1 cellular context compared by ENCODE assay signal in genomic region chr3:171811913-171812321, GRCh38.
A peak's percentile ranks its signal among the peaks of the same experiment; 100 is the strongest.
TF ChIP-seq lines count a peak whose summit lies in the region.

No MANE protein-coding gene starts in this region.

TF ChIP-seq in K562, 482 proteins besides CTCF, POLR2A, EP300 and RAD21 (continued from another document and continues in another):
- TF ChIP-seq ZNF655 (CRISPR knock-in tag; IDR thresholded peaks at IDR 0.05) = no peak
- no peak for TF ChIP-seq CHD1 (IDR thresholded peaks at IDR 0.05; ENCODE audit: low read length)
- TF ChIP-seq KDM1A (IDR thresholded peaks at IDR 0.05) = peak; percentile 59 to 71
- TF ChIP-seq CBX8 (IDR thresholded peaks at IDR 0.05; ENCODE audit: borderline replicate concordance, extremely low read depth, low read depth, low read length, poor library complexity, severe bottlenecking) = no peak
- no peak for TF ChIP-seq OTX1 (CRISPR knock-in tag; IDR thresholded peaks at IDR 0.05)
- no peak for TF ChIP-seq MITF (IDR thresholded peaks at IDR 0.05)
- TF ChIP-seq CEBPG (CRISPR knock-in tag; IDR thresholded peaks at IDR 0.05) = no peak
- peak in 1 of 2 experiments; percentile 47; a peak in 1 of 4 replicates for TF ChIP-seq CEBPG (tag; conservative IDR thresholded peaks at IDR 0.05 in 1 of 2, IDR thresholded peaks at IDR 0.05 in 1 of 2)
- no peak for TF ChIP-seq ZNF830 (CRISPR knock-in tag; IDR thresholded peaks at IDR 0.05)
- no peak; the same call in 1 of the 2 replicates for TF ChIP-seq TAL1 (IDR thresholded peaks at IDR 0.05)
- no peak for TF ChIP-seq POU5F1 (IDR thresholded peaks at IDR 0.05; ENCODE audit: borderline replicate concordance, low read depth, low read length, partially characterized antibody)
- no peak for TF ChIP-seq ZNF561 (CRISPR knock-in tag; conservative IDR thresholded peaks at IDR 0.05)
- TF ChIP-seq CTBP1 (IDR thresholded peaks at IDR 0.05; ENCODE audit: borderline replicate concordance) = 0 out of 2 replicates have a peak, but pooled peaks have one; percentile 5
- TF ChIP-seq ZNF24 (IDR thresholded peaks at IDR 0.05) = 0 out of 2 replicates have a peak, but pooled peaks have one; percentile 16
- TF ChIP-seq PTTG1 (tag; IDR thresholded peaks at IDR 0.05; ENCODE audit: low read depth) = no peak
- TF ChIP-seq PHF20 (IDR thresholded peaks at IDR 0.05; ENCODE audit: partially characterized antibody) = peak; percentile 15
- TF ChIP-seq CBX3 (IDR thresholded peaks at IDR 0.05; ENCODE audit: borderline replicate concordance in 1 of 2, low read length in 2 of 2) = no peak
- TF ChIP-seq ZNF77 (CRISPR knock-in tag; IDR thresholded peaks at IDR 0.05) = no peak
- TF ChIP-seq USF2 (CRISPR knock-in tag; IDR thresholded peaks at IDR 0.05) = no peak
- no peak for TF ChIP-seq DDX20 (tag; IDR thresholded peaks at IDR 0.05; ENCODE audit: low read depth)
- no peak for TF ChIP-seq PHB (CRISPR knock-in tag; IDR thresholded peaks at IDR 0.05)
- TF ChIP-seq TAF9B (IDR thresholded peaks at IDR 0.05; ENCODE audit: partially characterized antibody) = no peak
- peak; percentile 14 to 41; a peak in 1 of 4 replicates for TF ChIP-seq MLLT1 (IDR thresholded peaks at IDR 0.05)
- TF ChIP-seq SRSF7 (optimal IDR thresholded peaks at IDR 0.05; ENCODE audit: low read depth, low read length) = no peak
- TF ChIP-seq TFAP4 (CRISPR knock-in tag; IDR thresholded peaks at IDR 0.05; ENCODE audit: borderline replicate concordance) = no peak
- TF ChIP-seq NBN (IDR thresholded peaks at IDR 0.05; ENCODE audit: low read depth) = no peak
- no peak for TF ChIP-seq TCFL5 (CRISPR knock-in tag; conservative IDR thresholded peaks at IDR 0.05)
- TF ChIP-seq DMBX1 (CRISPR knock-in tag; IDR thresholded peaks at IDR 0.05; ENCODE audit: borderline replicate concordance) = peak; percentile 64; the same call in 1 of the 2 replicates
- no peak for TF ChIP-seq SLC30A9 (CRISPR knock-in tag; IDR thresholded peaks at IDR 0.05)
- no peak for TF ChIP-seq ZBED1 (IDR thresholded peaks at IDR 0.05)
- TF ChIP-seq ZNF764 (CRISPR knock-in tag; IDR thresholded peaks at IDR 0.05; ENCODE audit: low read depth) = no peak
- no peak for TF ChIP-seq FIP1L1 (IDR thresholded peaks at IDR 0.05; ENCODE audit: low read depth, low read length, poor library complexity, severe bottlenecking)
- TF ChIP-seq ZNF696 (CRISPR knock-in tag; conservative IDR thresholded peaks at IDR 0.05) = no peak
- TF ChIP-seq COPS2 (conservative IDR thresholded peaks at IDR 0.05) = no peak
- TF ChIP-seq THRAP3 (IDR thresholded peaks at IDR 0.05; ENCODE audit: borderline replicate concordance) = no peak
- TF ChIP-seq CHAMP1 (IDR thresholded peaks at IDR 0.05) = peak; percentile 34; the same call in 1 of the 2 replicates
- TF ChIP-seq ZSCAN32 (CRISPR knock-in tag; IDR thresholded peaks at IDR 0.05) = no peak
- no peak for TF ChIP-seq ELF4 (CRISPR knock-in tag; IDR thresholded peaks at IDR 0.05)
- TF ChIP-seq HCFC1 (IDR thresholded peaks at IDR 0.05; ENCODE audit: low read depth, low read length) = no peak
- TF ChIP-seq SAFB (IDR thresholded peaks at IDR 0.05; ENCODE audit: borderline replicate concordance, low read depth, low read length) = no peak
- no peak for TF ChIP-seq SMAD2 (IDR thresholded peaks at IDR 0.05; ENCODE audit: low read depth, low read length)
- no peak for TF ChIP-seq GATAD2A (IDR thresholded peaks at IDR 0.05)
- no peak for TF ChIP-seq HDAC3 (IDR thresholded peaks at IDR 0.05; ENCODE audit: borderline replicate concordance, partially characterized antibody)
- TF ChIP-seq HDAC2 (IDR thresholded peaks at IDR 0.05) = peak; percentile 76; the same call in 1 of the 2 replicates
- no peak for TF ChIP-seq ETV5 (CRISPR knock-in tag; IDR thresholded peaks at IDR 0.05; ENCODE audit: low read depth)
- no peak for TF ChIP-seq TRIM28 (IDR thresholded peaks at IDR 0.05)
- peak; percentile 41 for TF ChIP-seq NFE2 (IDR thresholded peaks at IDR 0.05; ENCODE audit: low read depth)
- no peak for TF ChIP-seq CUX1 (CRISPR knock-in tag; IDR thresholded peaks at IDR 0.05)
- no peak; the same call in 1 of the 2 replicates for TF ChIP-seq ARID1B (IDR thresholded peaks at IDR 0.05)
- TF ChIP-seq PURB (CRISPR knock-in tag; IDR thresholded peaks at IDR 0.05; ENCODE audit: low read depth) = no peak
- no peak for TF ChIP-seq ZNF57 (CRISPR knock-in tag; IDR thresholded peaks at IDR 0.05)
- TF ChIP-seq L3MBTL2 (IDR thresholded peaks at IDR 0.05) = 0 out of 2 replicates have a peak, but pooled peaks have one; percentile 23
- no peak for TF ChIP-seq ZNF134 (CRISPR knock-in tag; conservative IDR thresholded peaks at IDR 0.05)
- TF ChIP-seq TRIM25 (IDR thresholded peaks at IDR 0.05; ENCODE audit: borderline replicate concordance) = no peak
- no peak for TF ChIP-seq HMG20A (CRISPR knock-in tag; conservative IDR thresholded peaks at IDR 0.05)
- TF ChIP-seq ATF3 (IDR thresholded peaks at IDR 0.05) = peak; percentile 75
- no peak for TF ChIP-seq ATF3 (CRISPR knock-in tag; conservative IDR thresholded peaks at IDR 0.05)
- peak; percentile 87 for TF ChIP-seq TEAD2 (tag; IDR thresholded peaks at IDR 0.05)
- TF ChIP-seq SMARCA5 (IDR thresholded peaks at IDR 0.05) = peak; percentile 86; the same call in 1 of the 2 replicates
- TF ChIP-seq CXXC5 (CRISPR knock-in tag; IDR thresholded peaks at IDR 0.05) = peak; percentile 28
- TF ChIP-seq MAFG (tag; conservative IDR thresholded peaks at IDR 0.05) = 0 out of 2 replicates have a peak, but pooled peaks have one; percentile 25
